In genomic region chr22:40177738-40178416, GRCh38 we compare ENCODE assay signal across 8 cellular contexts. TPM values are rescaled to one million over a fixed set of nuclear protein-coding genes. Genes with fewer than 3 reads are reported as not detected.
DNase-seq lines count a peak whose midpoint lies in the region; ATAC-seq and TF ChIP-seq lines count a peak whose summit lies in the region.

Gene TNRC6B, plus strand, starts transcription at chr22:40177925. Its CDS starts 211 bp downstream, at chr22:40178136.

- H3K4me3 ChIP-seq in AG04450 (ENCODE audit: low read depth, low read length) (peak within 1 kb of the TSS; percentile 92), spleen (peak within 1 kb of the TSS; percentile 52 to 86 (median 64))

- POLR2A ChIA-PET in AG04450 (lab: Yijun Ruan, JAX) = interaction anchor here (0.6 to 1.7 kb wide), 13 partner anchors 16 to 653 kb away, joined by 3 to 19 read pairs (median 3); no protein-coding TSS in a partner anchor

- H3K4me1 ChIP-seq in spleen = peaks cover 29 to 78% (median 64%) of the 10 kb centered on the region in 6 donors

- intact Hi-C loops in spleen (cut with DNase I; ENCODE audit: low total_unique reads) = loop anchor here (5.0 to 10.0 kb wide), 2 partner anchors 131 to 167 kb away; partner anchors contain the start of gene ADSL

- H3K27ac ChIP-seq in AG04450 (ENCODE audit: low read depth, low read length) (peak within 1 kb of the TSS; percentile 42), VCaP (peak within 1 kb of the TSS; percentile 92), spleen (peak within 1 kb of the TSS; percentile 63 to 89 (median 85))

- TF ChIP-seq POLR2A in spleen (IDR thresholded peaks at IDR 0.05) = peak; percentile 77 to 99 (median 96)

- no peaks in the 10 kb centered on the region for H3K36me3 ChIP-seq in spleen

- DNase-seq in AG04450 (ENCODE audit: low read depth, low spot score) (peak; percentile 92), NCI-H2227 (lab: John Stamatoyannopoulos, UW; ENCODE audit: unreplicated experiment) (peak; percentile 90), cerebellar cortex (ENCODE audit: low spot score) (peak; percentile 100), iris pigment epithelial cell (ENCODE audit: low read depth) (peak; percentile 99), spleen (peak; percentile 76)

- CTCF ChIA-PET in AG04450 (lab: Charles Lee) = interaction anchor here (0.7 to 1.7 kb wide), 2 partner anchors 16 to 649 kb away, joined by 3 to 7 read pairs; no protein-coding TSS in a partner anchor

- TF ChIP-seq CTCF in AG04450 (IDR thresholded peaks at IDR 0.05; ENCODE audit: low read depth, low read length) (no peak), VCaP (conservative IDR thresholded peaks at IDR 0.05) (no peak), spleen (IDR thresholded peaks at IDR 0.05 in 8 of 11, conservative IDR thresholded peaks at IDR 0.05 in 3 of 11) (peak in 2 of 11 experiments; percentile 8 to 24)

- 0 to 1% (median 0%) methylated on average over 10 of the region's 10 CpGs for WGBS in spleen, 5 donors

- no peaks in the 10 kb centered on the region for H3K27me3 ChIP-seq in AG04450 (ENCODE audit: control insufficient read depth, insufficient read depth, low read length)
- H3K27me3 ChIP-seq in spleen (replicated peaks in 1 of 7) = no peaks in the 10 kb centered on the region

- ATAC-seq in GM18873 (IDR thresholded peaks at IDR 0.05; ENCODE audit: low FRiP score, unreplicated experiment) = peak; percentile 78
- peak; percentile 80 for ATAC-seq in HG03139 (IDR thresholded peaks at IDR 0.05; ENCODE audit: unreplicated experiment)

- no peaks in the 10 kb centered on the region for H3K9me3 ChIP-seq in AG04450 (ENCODE audit: control insufficient read depth, insufficient read depth, low read length)
- no peaks in the 10 kb centered on the region for H3K9me3 ChIP-seq in spleen

RNA-seq across cellular contexts. Expression of gene TNRC6B, which starts in this region (rescaled TPM):
- polyA plus RNA-seq in AG04450 (2011; rRNA removed) (6.6 and 7.6 TPM in 2 replicates), spleen (10 to 100 TPM in 1 of 3 donors, 1 to 10 TPM in 2; 1.2 to 17.7 (median 1.7) TPM)
- 40.2 and 43.1 TPM in 2 replicates for polyA minus RNA-seq in AG04450 (2011; rRNA and poly(A)+ RNA removed)
- total RNA-seq in spleen = 100 to 1,000 TPM in 4 of 7 donors, 10 to 100 TPM in 3; 85.1 to 221 (median 103) TPM

Comparison
In these comparisons a context has a peak if more than half of its experiments do, and no peak if none do; other contexts are left out.
1. Peak in every context shown above with its lines: DNase-seq, ATAC-seq, H3K4me3 ChIP-seq and H3K27ac ChIP-seq.
2. H3K27ac ChIP-seq: peak in every context shown above with its lines; median percentile 92 in VCaP; 85 in spleen; 42 in AG04450.